8 cellular contexts compared by ENCODE assay signal in genomic region chr16:88093541-88094230, GRCh38.
DNase-seq lines count a peak whose midpoint lies in the region; TF ChIP-seq lines count a peak whose summit lies in the region.
"Not testable (repeated sequence)": the region's sequence is repeated elsewhere in the genome, so short reads cannot be mapped to it uniquely, and the experiment has no call there.

No MANE protein-coding gene starts in this region.

- TF ChIP-seq EP300 in SK-N-SH (IDR thresholded peaks at IDR 0.05; ENCODE audit: borderline replicate concordance in 1 of 2, low read depth in 1 of 2, low read length in 1 of 2); suprapubic skin (IDR thresholded peaks at IDR 0.05): not testable (repeated sequence)

- H2BK12ac ChIP-seq in mesenchymal stem cell (ENCODE audit: low read length in 2 of 2) = not testable (repeated sequence)

- not testable (repeated sequence) for H3K23ac ChIP-seq in mesenchymal stem cell (ENCODE audit: low read length in 2 of 2)

- H3K18ac ChIP-seq in mesenchymal stem cell (ENCODE audit: low read depth in 1 of 2, low read length in 2 of 2) = not testable (repeated sequence)

- H3K36me3 ChIP-seq in GM23248 (ENCODE audit: low read depth); SK-N-SH (replicated peaks in 1 of 2; ENCODE audit: control insufficient read depth in 1 of 2, insufficient read depth in 2 of 2, low read length in 1 of 2); mammary epithelial cell (ENCODE audit: insufficient read depth, low read length); mesenchymal stem cell (ENCODE audit: control insufficient read depth in 1 of 2, insufficient read depth in 2 of 2, low read depth in 1 of 2, low read length in 2 of 2); osteoblast (ENCODE audit: insufficient read depth, low read length); suprapubic skin: not testable (repeated sequence)

- peak overlapping the region; percentile 47 for H3K4me2 ChIP-seq in GM23248 (ENCODE audit: unreplicated experiment)
- H3K4me2 ChIP-seq in SK-N-SH; mesenchymal stem cell (ENCODE audit: low read length, poor library complexity, severe bottlenecking); osteoblast (ENCODE audit: insufficient read depth, low read length): not testable (repeated sequence)
- peak overlapping the region; percentile 30 for H3K4me2 ChIP-seq in mammary epithelial cell (ENCODE audit: insufficient read depth, low read depth, low read length)

- not testable (repeated sequence) for H3K79me2 ChIP-seq in GM23248 (ENCODE audit: insufficient read depth); SK-N-SH (ENCODE audit: insufficient read depth); mammary epithelial cell (ENCODE audit: insufficient read depth, low read length); osteoblast (ENCODE audit: insufficient read depth, low read length)

- not testable (repeated sequence) for TF ChIP-seq RAD21 in SK-N-SH (IDR thresholded peaks at IDR 0.05; ENCODE audit: low read length)

- H3K9ac ChIP-seq in GM23248; SK-N-SH; mammary epithelial cell (ENCODE audit: insufficient read depth, low read length): not testable (repeated sequence)
- H3K9ac ChIP-seq in mesenchymal stem cell (ENCODE audit: low read length) = peak overlapping the region; percentile 29

- CTCF ChIA-PET in SK-N-SH (lab: Yijun Ruan, JAX) = interaction anchor here (2.0 kb wide), 1 partner anchor 344 kb away, joined by 4 read pairs; no protein-coding TSS in a partner anchor
- CTCF ChIA-PET in mammary epithelial cell (lab: Charles Lee; ENCODE audit: low non-redundant PET) = not testable (repeated sequence)

- not testable (repeated sequence) for H3K79me1 ChIP-seq in mesenchymal stem cell (replicated peaks; ENCODE audit: low read length, poor library complexity, severe bottlenecking)

- POLR2A ChIA-PET in SK-N-SH (lab: Yijun Ruan, JAX) = not testable (repeated sequence)

- H3F3A ChIP-seq in GM23248 (ENCODE audit: insufficient read depth); SK-N-SH (replicated peaks; ENCODE audit: insufficient read depth): not testable (repeated sequence)

- H4K91ac ChIP-seq in mesenchymal stem cell (ENCODE audit: low read length) = not testable (repeated sequence)

- H3K27me3 ChIP-seq in GM23248 (replicated peaks; ENCODE audit: insufficient read depth) = peaks cover 11% of the 10 kb centered on the region; the same call in 1 of the 2 replicates
- H3K27me3 ChIP-seq in SK-N-SH (ENCODE audit: insufficient read depth) = not testable (repeated sequence)
- H3K27me3 ChIP-seq in mammary epithelial cell (ENCODE audit: insufficient read depth, low read length) = peaks cover 10% of the 10 kb centered on the region
- peaks cover 0 to 10% of the 10 kb centered on the region in 2 experiments for H3K27me3 ChIP-seq in mesenchymal stem cell (ENCODE audit: control insufficient read depth in 1 of 2, insufficient read depth in 1 of 2, low read length in 2 of 2)
- H3K27me3 ChIP-seq in osteoblast (ENCODE audit: insufficient read depth, low read length) = peaks cover 14% of the 10 kb centered on the region
- peaks cover 33% of the 10 kb centered on the region for H3K27me3 ChIP-seq in suprapubic skin

- WGBS in GM23248 (ENCODE audit: low coverage in 1 of 2, low lambda C conversion rate in 2 of 2, missing lambda C conversion rate in 2 of 2), 2 experiments = 4 to 12% methylated on average over 19 to 23 of the region's 25 CpGs
- WGBS in SK-N-SH (ENCODE audit: low lambda C conversion rate) = 79% methylated on average over 14 of the region's 25 CpGs
- WGBS in mammary epithelial cell (ENCODE audit: low coverage, missing lambda C conversion rate) = 0% methylated on average over 5 of the region's 25 CpGs
- 91% methylated on average over 21 of the region's 25 CpGs for WGBS in mesenchymal stem cell
- 38% methylated on average over 11 of the region's 25 CpGs for WGBS in suprapubic skin

- dilution Hi-C loops in mammary epithelial cell (cut with HindIII; ENCODE audit: low sequenced_read_pairs) = not testable (repeated sequence)

- not testable (repeated sequence) for DNase-seq in GM23248; mammary epithelial cell; mesenchymal stem cell; suprapubic skin (ENCODE audit: low spot score in 2 of 2)
- DNase-seq in NCI-H146 (lab: John Stamatoyannopoulos, UW) (peak; percentile 3), SK-N-SH (peak; percentile 65), fibroblast of the aortic adventitia (ENCODE audit: low read depth) (peak; percentile 27), osteoblast (ENCODE audit: insufficient read length, low spot score, missing footprints) (peak; percentile 17)

- intact Hi-C loops in mammary epithelial cell (cut with micrococcal nuclease) = not testable (repeated sequence)

- not testable (repeated sequence) for TF ChIP-seq CTCF in SK-N-SH (IDR thresholded peaks at IDR 0.05); mammary epithelial cell (conservative IDR thresholded peaks at IDR 0.05 in 1 of 2, IDR thresholded peaks at IDR 0.05 in 1 of 2; ENCODE audit: extremely low read depth in 1 of 2, insufficient read depth in 1 of 2, low read depth in 1 of 2, low read length in 2 of 2); fibroblast of the aortic adventitia (IDR thresholded peaks at IDR 0.05; ENCODE audit: insufficient read depth, low read length); osteoblast (IDR thresholded peaks at IDR 0.05; ENCODE audit: extremely low read depth, low read depth, low read length); suprapubic skin (IDR thresholded peaks at IDR 0.05)

- H2BK15ac ChIP-seq in mesenchymal stem cell (ENCODE audit: low read depth, poor library complexity, severe bottlenecking) = not testable (repeated sequence)

- H3K4me1 ChIP-seq in GM23248 (ENCODE audit: insufficient read depth); mammary epithelial cell (ENCODE audit: insufficient read depth, low read length); mesenchymal stem cell (ENCODE audit: control insufficient read depth, insufficient read depth, low read depth, low read length); osteoblast (ENCODE audit: insufficient read depth, low read length): not testable (repeated sequence)
- H3K4me1 ChIP-seq in SK-N-SH (ENCODE audit: control insufficient read depth in 1 of 2, insufficient read depth in 2 of 2, low read depth in 1 of 2, low read length in 1 of 2) (peaks cover 0 to 27% of the 10 kb centered on the region in 2 experiments; a peak in 1 of 4 replicates), suprapubic skin (peaks cover 37% of the 10 kb centered on the region)

- H4K8ac ChIP-seq in mesenchymal stem cell (ENCODE audit: low read length) = not testable (repeated sequence)

- H3K4me3 ChIP-seq in GM23248 = peak overlapping the region; percentile 16
- not testable (repeated sequence) for H3K4me3 ChIP-seq in SK-N-SH (ENCODE audit: low read depth in 2 of 2, low read length in 1 of 2); mammary epithelial cell (replicated peaks in 1 of 3; ENCODE audit: insufficient read depth in 1 of 3, low read depth in 2 of 3, low read length in 3 of 3); fibroblast of the aortic adventitia (ENCODE audit: low read depth, low read length); osteoblast (ENCODE audit: insufficient read depth, low read length)
- H3K4me3 ChIP-seq in mesenchymal stem cell (ENCODE audit: insufficient read depth in 1 of 2, low read depth in 1 of 2, low read length in 2 of 2) = peak overlapping the region in 1 of 2 experiments; percentile 62
- peak overlapping the region; percentile 5 for H3K4me3 ChIP-seq in suprapubic skin

- H2BK5ac ChIP-seq in mesenchymal stem cell (ENCODE audit: low read depth, low read length, poor library complexity, severe bottlenecking) = not testable (repeated sequence)

- BruUV-seq in mammary epithelial cell (replicated peaks; lab: Mats Ljungman, UMichigan) = not testable (repeated sequence)

- not testable (repeated sequence) for H3K27ac ChIP-seq in GM23248; mammary epithelial cell (ENCODE audit: insufficient read depth, low read depth, low read length); mesenchymal stem cell (ENCODE audit: low read length, poor library complexity, severe bottlenecking); osteoblast (ENCODE audit: low read depth, low read length); suprapubic skin
- H3K27ac ChIP-seq in SK-N-SH (ENCODE audit: low read depth in 2 of 2, low read length in 1 of 2) = peak overlapping the region in 1 of 2 experiments; percentile 39; a peak in 1 of 4 replicates

- H2BK120ac ChIP-seq in mesenchymal stem cell (ENCODE audit: low read depth, low read length) = not testable (repeated sequence)

- in situ Hi-C loops in GM23248 (cut with MboI); mammary epithelial cell (cut with MboI; ENCODE audit: low sequenced_read_pairs in 2 of 2): not testable (repeated sequence)

- H2AK5ac ChIP-seq in mesenchymal stem cell (ENCODE audit: low read length, severe bottlenecking) = not testable (repeated sequence)

- not testable (repeated sequence) for H3K14ac ChIP-seq in mesenchymal stem cell (ENCODE audit: low read length in 2 of 2)

- H4K20me1 ChIP-seq in GM23248 (ENCODE audit: insufficient read depth); SK-N-SH (ENCODE audit: insufficient read depth); mammary epithelial cell (ENCODE audit: insufficient read depth, low read length); osteoblast (ENCODE audit: insufficient read depth, low read length): not testable (repeated sequence)

- H3K9me3 ChIP-seq in GM23248 (ENCODE audit: low read depth); SK-N-SH; mammary epithelial cell (replicated peaks; ENCODE audit: insufficient read depth, low read length); osteoblast (ENCODE audit: low read depth, low read length); suprapubic skin: not testable (repeated sequence)
- H3K9me3 ChIP-seq in mesenchymal stem cell (ENCODE audit: control insufficient read depth, low read length) = peaks cover 14% of the 10 kb centered on the region

- H3K4ac ChIP-seq in mesenchymal stem cell (ENCODE audit: low read depth in 1 of 2, low read length in 2 of 2) = not testable (repeated sequence)

- not testable (repeated sequence) for H3K9me2 ChIP-seq in GM23248 (ENCODE audit: insufficient read depth); SK-N-SH

- TF ChIP-seq POLR2A in suprapubic skin (IDR thresholded peaks at IDR 0.05) = not testable (repeated sequence)

- H2AFZ ChIP-seq in GM23248; SK-N-SH (ENCODE audit: low read depth); mammary epithelial cell (ENCODE audit: low read depth, low read length); mesenchymal stem cell (ENCODE audit: low read depth, low read length); osteoblast (ENCODE audit: low read length): not testable (repeated sequence)
